ENCODE assay signal across 26 cellular contexts in the genomic region with DNA sequence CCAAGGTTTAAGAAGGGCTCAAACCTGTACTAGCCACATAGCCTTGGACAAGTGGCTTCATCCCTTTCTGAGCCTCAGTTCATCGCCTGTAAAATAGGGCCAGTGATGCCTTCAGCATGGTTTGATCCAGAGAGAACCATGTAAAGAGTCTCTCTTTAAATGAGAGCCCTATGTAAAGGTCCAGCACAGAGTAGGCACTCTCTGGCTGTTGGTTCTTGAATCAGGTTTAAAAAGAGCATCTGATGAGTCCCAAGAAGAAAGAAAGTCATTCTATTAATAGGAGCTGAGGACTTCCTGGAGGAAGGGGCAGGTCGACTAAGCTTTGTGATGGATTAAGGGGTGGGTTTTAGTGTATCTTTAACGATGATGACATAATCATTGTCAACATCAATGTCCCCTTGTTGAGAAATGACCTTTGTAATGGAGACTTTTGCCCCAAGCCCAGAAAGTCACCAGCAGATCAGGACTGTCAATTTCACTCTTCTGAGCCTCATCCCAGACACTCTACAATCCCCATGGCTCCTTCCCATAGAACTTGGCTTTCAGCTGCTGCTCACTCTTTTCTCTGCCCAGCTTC. TPM values are rescaled to one million over a fixed set of nuclear protein-coding genes. Genes with fewer than 3 reads are reported as not detected.
A peak's percentile ranks its signal among the peaks of the same experiment; 100 is the strongest.
DNase-seq lines count a peak whose midpoint lies in the region; ATAC-seq, FAIRE-seq and TF ChIP-seq lines count a peak whose summit lies in the region.
"Had no signal": no experiment of that assay in that cellular context is flagged by ENCODE, and none has a peak within 500 bp of the region (broad histone marks: within the 10 kb centered on the region; RNA-seq: fewer than 3 reads in every experiment).

No MANE protein-coding gene starts in this region.

- no peaks in the 10 kb centered on the region for H3K36me3 Mint-ChIP-seq in neural progenitor cell
- H3K36me3 Mint-ChIP-seq: CD4-positive, CD25-positive, alpha-beta regulatory T cell; CD8-positive, alpha-beta T cell had no signal

- no peak for FAIRE-seq in K562 (lab: Jason Lieb, UNC)
- FAIRE-seq in HepG2 (lab: Jason Lieb, UNC), result peak; percentile 18
- FAIRE-seq: A204.1, D721Med, GM12878, GM19239, H1 had no signal

- peaks cover 25% of the 10 kb centered on the region for H3K4me1 Mint-ChIP-seq in neural progenitor cell

- TF ChIP-seq POLR2A in K562 (conservative IDR thresholded peaks at IDR 0.05), result no peak
- TF ChIP-seq POLR2A in HepG2 (IDR thresholded peaks at IDR 0.05; ENCODE audit: insufficient read depth in 1 of 2, low read depth in 2 of 2, low read length in 2 of 2), result no peak

- H2AFZ ChIP-seq in K562 (ENCODE audit: low read depth, low read length) (no peak overlapping the region), HepG2 (ENCODE audit: low read length) (no peak overlapping the region), neural progenitor cell (replicated peaks) (no peak overlapping the region)
- H2AFZ ChIP-seq: GM23248 had no signal

- H3K27ac ChIP-seq in BLaER1 (no peak overlapping the region), K562 (ENCODE audit: extremely low read depth, low read depth, low read length) (no peak overlapping the region), HepG2 (ENCODE audit: extremely low read length, insufficient read depth, low read length) (peak overlapping the region; percentile 60), neural progenitor cell (no peak overlapping the region)
- H3K27ac ChIP-seq: 22Rv1, C4-2B, GM23248 had no signal

- CTCF ChIA-PET in K562 (lab: Yijun Ruan, JAX; ENCODE audit: low intra/inter-chr PET ratio) (no interaction called here), HepG2 (lab: Yijun Ruan, JAX; ENCODE audit: low intra/inter-chr PET ratio, low total read pairs) (no interaction called here)

- H3K4me3 ChIP-seq in BLaER1 (no peak overlapping the region), K562 (no peak overlapping the region), HepG2 (replicated peaks in 1 of 3; ENCODE audit: insufficient read depth in 1 of 3, low read depth in 2 of 3, low read length in 3 of 3) (0 out of 6 replicates have a peak overlapping the region, but pooled peaks of 1 of the 3 experiments have one; percentile 13), neural progenitor cell (no peak overlapping the region)
- H3K4me3 ChIP-seq: GM12878, GM23248 had no signal

- BruUV-seq in K562 (replicated peaks; lab: Mats Ljungman, UMichigan), result no TSS peak
- BruUV-seq in HepG2 (replicated peaks; lab: Mats Ljungman, UMichigan), result no TSS peak

- no peaks in the 10 kb centered on the region for H3K79me2 ChIP-seq in K562 (ENCODE audit: control insufficient read depth, insufficient read depth, low read length)
- peaks cover 15% of the 10 kb centered on the region for H3K79me2 ChIP-seq in HepG2 (ENCODE audit: insufficient read depth, low read length)
- no peaks in the 10 kb centered on the region for H3K79me2 ChIP-seq in neural progenitor cell (ENCODE audit: low read depth)

- POLR2A ChIA-PET in K562 (lab: Yijun Ruan, JAX) (interaction anchor here (1.0 kb wide), 1 partner anchor 9 kb away, joined by 3 read pairs; no protein-coding TSS in a partner anchor), HepG2 (lab: Yijun Ruan, JAX) (interaction anchor here (0.6 to 1.5 kb wide), 3 partner anchors 9 to 92 kb away, joined by 3 to 6 read pairs (median 3); no protein-coding TSS in a partner anchor)

- no peak for DNase-seq in K562 (ENCODE audit: extremely low read depth in 1 of 4, low spot score in 3 of 4)
- DNase-seq in HepG2 (ENCODE audit: low spot score), result peak; percentile 68
- no peak for DNase-seq in neural progenitor cell (ENCODE audit: low spot score)
- DNase-seq in NCI-H524 treated with DMSO at 0.1 percent for 48 hours (lab: John Stamatoyannopoulos, UW), result no peak
- no peak for DNase-seq in NCI-H187 (lab: John Stamatoyannopoulos, UW)
- DNase-seq in COR-L47 (lab: John Stamatoyannopoulos, UW), result no peak
- DNase-seq: AML-193; BE2C; CD4-positive, CD25-positive, alpha-beta regulatory T cell; CD8-positive, alpha-beta T cell; DMS 273 treated with DMSO at 0.1 percent for 48 hours; DMS79; EL; GDM1; GM23248 had no signal

- H3K9me3 Mint-ChIP-seq in neural progenitor cell, result no peaks in the 10 kb centered on the region
- H3K9me3 Mint-ChIP-seq: CD4-positive, CD25-positive, alpha-beta regulatory T cell; CD8-positive, alpha-beta T cell; H9 had no signal

- intact Hi-C loops in K562 (cut with micrococcal nuclease) (no loop called here), HepG2 (cut with micrococcal nuclease; ENCODE audit: unreplicated experiment) (no loop called here)

- H3K9me3 ChIP-seq in BLaER1 (no peaks in the 10 kb centered on the region), K562 (replicated peaks; ENCODE audit: control insufficient read depth, insufficient read depth, low read depth, low read length) (no peaks in the 10 kb centered on the region), HepG2 (ENCODE audit: low read length) (no peaks in the 10 kb centered on the region), neural progenitor cell (ENCODE audit: low read depth) (no peaks in the 10 kb centered on the region)
- H3K9me3 ChIP-seq: BE2C had no signal

- WGBS in K562 (ENCODE audit: insufficient coverage, low coverage, missing lambda C conversion rate), result 0% methylated on average over 3 of the region's 3 CpGs
- WGBS in HepG2 (ENCODE audit: low lambda C conversion rate), result 32% methylated on average over 3 of the region's 3 CpGs

- H3K4me3 Mint-ChIP-seq in neural progenitor cell, result no peak overlapping the region
- H3K4me3 Mint-ChIP-seq: CD4-positive, CD25-positive, alpha-beta regulatory T cell; CD8-positive, alpha-beta T cell; H9 had no signal

- TF ChIP-seq RAD21 in K562 (CRISPR knock-in tag; conservative IDR thresholded peaks at IDR 0.05 in 1 of 2, IDR thresholded peaks at IDR 0.05 in 1 of 2) (no peak), HepG2 (CRISPR knock-in tag; IDR thresholded peaks at IDR 0.05) (no peak)

- peaks cover 6% of the 10 kb centered on the region for H3K27me3 Mint-ChIP-seq in neural progenitor cell (ENCODE audit: insufficient read depth, low read depth)

- H3K9me1 ChIP-seq in K562 (ENCODE audit: control insufficient read depth, insufficient read depth, low read length), result no peaks in the 10 kb centered on the region

- H3K4me2 ChIP-seq in BLaER1 (peak overlapping the region; percentile 30), K562 (ENCODE audit: insufficient read depth, low read length) (no peak overlapping the region), HepG2 (ENCODE audit: low read depth, low read length) (peak overlapping the region; percentile 46; the same call in 1 of the 2 replicates), neural progenitor cell (no peak overlapping the region)

- H3K4me1 ChIP-seq in BLaER1 (peaks cover 52% of the 10 kb centered on the region), K562 (replicated peaks in 1 of 2; ENCODE audit: control insufficient read depth in 2 of 2, insufficient read depth in 2 of 2, low read length in 2 of 2) (no peaks in the 10 kb centered on the region), HepG2 (ENCODE audit: insufficient read depth, low read length) (peaks cover 85% of the 10 kb centered on the region), neural progenitor cell (peaks cover 7% of the 10 kb centered on the region)
- H3K4me1 ChIP-seq: BE2C had no signal

- no peak for ATAC-seq in K562
- ATAC-seq in HepG2, result peak; percentile 4; the same call in 2 of the 3 replicates
- ATAC-seq in HG02759 (IDR thresholded peaks at IDR 0.05; ENCODE audit: unreplicated experiment), result no peak
- ATAC-seq: CD8-positive, alpha-beta T cell; GM12878; HCT116 had no signal

- H4K20me1 ChIP-seq in BLaER1 (no peaks in the 10 kb centered on the region), K562 (replicated peaks; ENCODE audit: control insufficient read depth, insufficient read depth, low read length) (no peaks in the 10 kb centered on the region), HepG2 (ENCODE audit: insufficient read depth, low read length) (no peaks in the 10 kb centered on the region), neural progenitor cell (ENCODE audit: low read depth) (no peaks in the 10 kb centered on the region)

- no peak for TF ChIP-seq EP300 in K562 (IDR thresholded peaks at IDR 0.05; ENCODE audit: low read length)
- TF ChIP-seq EP300 in HepG2 (IDR thresholded peaks at IDR 0.05; ENCODE audit: low read depth in 2 of 2, low read length in 2 of 2), result peak in 1 of 2 experiments; percentile 79; a peak in 2 of 4 replicates
- no peak for TF ChIP-seq EP300 in HepG2 (CRISPR knock-in tag; IDR thresholded peaks at IDR 0.05; ENCODE audit: borderline replicate concordance)

- H3K27me3 ChIP-seq in BLaER1 (no peaks in the 10 kb centered on the region), K562 (ENCODE audit: control insufficient read depth in 2 of 2, insufficient read depth in 2 of 2, low read length in 2 of 2) (peaks cover 7 to 41% of the 10 kb centered on the region in 2 experiments; a peak in 4 of 5 replicates), HepG2 (ENCODE audit: control insufficient read depth in 1 of 2, insufficient read depth in 2 of 2, low read length in 2 of 2) (no peaks in the 10 kb centered on the region), neural progenitor cell (peaks cover 8% of the 10 kb centered on the region)
- H3K27me3 ChIP-seq: BE2C had no signal

- in situ Hi-C loops in K562 (cut with MboI), result no loop called here
- in situ Hi-C loops in HepG2 (cut with HindIII; ENCODE audit: extremely low pct_ligation_motif_present, low pct_unique_long_range_greater_than_20kb), result no loop called here

- H3K9ac ChIP-seq in BLaER1 (no peak overlapping the region), K562 (ENCODE audit: insufficient read depth in 1 of 2, low read depth in 2 of 2, low read length in 2 of 2) (no peak overlapping the region), HepG2 (ENCODE audit: insufficient read depth, low read depth, low read length) (peak overlapping the region; percentile 48; the same call in 1 of the 2 replicates), neural progenitor cell (no peak overlapping the region)
- H3K9ac ChIP-seq: GM23248 had no signal

- TF ChIP-seq CTCF in K562 (IDR thresholded peaks at IDR 0.05 in 2 of 3, conservative IDR thresholded peaks at IDR 0.05 in 1 of 3; ENCODE audit: insufficient read depth in 2 of 3, low read depth in 1 of 3, low read length in 3 of 3) (no peak), HepG2 (CRISPR knock-in tag; IDR thresholded peaks at IDR 0.05) (no peak), neural progenitor cell (IDR thresholded peaks at IDR 0.05) (no peak)

- H3K36me3 ChIP-seq in BLaER1 (no peaks in the 10 kb centered on the region), K562 (ENCODE audit: control insufficient read depth, insufficient read depth, low read length) (no peaks in the 10 kb centered on the region), HepG2 (replicated peaks in 1 of 2; ENCODE audit: control insufficient read depth in 1 of 2, insufficient read depth in 2 of 2, low read length in 2 of 2) (no peaks in the 10 kb centered on the region), neural progenitor cell (no peaks in the 10 kb centered on the region)
- H3K36me3 ChIP-seq: BE2C had no signal

- H3F3A ChIP-seq in neural progenitor cell (ENCODE audit: low read depth), result no peaks in the 10 kb centered on the region

- H3K27ac Mint-ChIP-seq in neural progenitor cell, result peak overlapping the region; percentile 78
- H3K27ac Mint-ChIP-seq: CD4-positive, CD25-positive, alpha-beta regulatory T cell; CD8-positive, alpha-beta T cell; H9 had no signal

RNA-seq across cellular contexts. Expression of gene SLC2A9, which starts 4.0 kb away (rescaled TPM):
- total RNA-seq in K562 (2011; cell fraction: chromatin; rRNA removed; ENCODE audit: low replicate concordance), result 0.53 and 2.7 TPM in 2 replicates
- 1.2 and 1.8 TPM in 2 replicates for total RNA-seq in K562 (2011; cell fraction: nucleolus; rRNA removed)
- 0.88 and 2.0 TPM in 2 replicates for total RNA-seq in K562 (2011; cell fraction: nucleoplasm; rRNA removed)
- total RNA-seq in K562 (2014; rRNA removed) (0.57 and 1.3 TPM in 2 replicates), K562 (2014; rRNA removed; fragmentation: Illumina TruSeq; extraction: Trizol) (0.15 and 0.51 TPM in 2 replicates), K562 (2015; rRNA removed; fragmentation: Illumina TruSeq; extraction: Trizol) (0.23 and 0.36 TPM in 2 replicates), K562 (2021) (0.49 and 0.60 TPM in 2 replicates), HepG2 (2016; rRNA removed; fragmentation: Illumina TruSeq; extraction: Trizol) (19.9 and 36.2 TPM in 2 replicates), neural progenitor cell (ENCODE audit: low replicate concordance) (not detected in 2 replicates)
- polyA plus RNA-seq in K562 (2011; rRNA removed) (0.31 and 0.52 TPM in 2 replicates), K562 (2014; fragmentation: Illumina TruSeq; extraction: Trizol) (0.37 and 0.86 TPM in 2 replicates), K562 (2014; fragmentation: Nextera tagmentation; extraction: Ambion mirVana) (under 1 TPM; 0.76 to 0.79 TPM), K562 (2014; rRNA removed) (0.78 and 1.9 TPM in 2 replicates), HepG2 (2011; rRNA removed) (42.3 and 51.0 TPM in 2 replicates)
- polyA plus RNA-seq in K562 (2011; cell fraction: cytosol; rRNA removed), result 0.24 and 0.30 TPM in 2 replicates
- polyA plus RNA-seq in K562 (2011; cell fraction: nucleus; rRNA removed), result 0.70 and 1.9 TPM in 2 replicates
- polyA plus RNA-seq in K562 (2012), result 0.76 and 0.96 TPM in 2 replicates
- 0.25 and 0.33 TPM in 2 replicates for polyA minus RNA-seq in K562 (2011; rRNA and poly(A)+ RNA removed)
- polyA minus RNA-seq in K562 (2011; cell fraction: cytosol; rRNA and poly(A)+ RNA removed), result not detected in 2 replicates
- polyA minus RNA-seq in K562 (2011; cell fraction: nucleus; rRNA and poly(A)+ RNA removed), result 2.6 TPM in 2 replicates
- total RNA-seq in HepG2 (2016; cell fraction: cytosol; rRNA removed; fragmentation: Illumina TruSeq; extraction: Trizol; ENCODE audit: low read depth), result 11.2 and 13.2 TPM in 2 replicates
- total RNA-seq in HepG2 (2016; cell fraction: insoluble cytoplasmic fraction; rRNA removed; fragmentation: Illumina TruSeq; extraction: Trizol), result 20.2 and 36.6 TPM in 2 replicates
- 16.6 and 18.8 TPM in 2 replicates for total RNA-seq in HepG2 (2016; cell fraction: membrane; rRNA removed; fragmentation: Illumina TruSeq; extraction: Trizol)
- 46.8 and 63.5 TPM in 2 replicates for total RNA-seq in HepG2 (2016; cell fraction: nucleus; rRNA removed; fragmentation: Illumina TruSeq; extraction: Trizol)
- polyA plus RNA-seq in HepG2 (2011; cell fraction: cytosol; rRNA removed), result 40.4 and 40.5 TPM in 2 replicates
- 78.3 and 78.9 TPM in 2 replicates for polyA plus RNA-seq in HepG2 (2011; cell fraction: nucleus; rRNA removed)
- polyA plus RNA-seq in HepG2 (2012), result 38.0 and 55.5 TPM in 2 replicates
- 5.7 and 8.5 TPM in 2 replicates for polyA plus RNA-seq in HepG2 (2016; cell fraction: cytosol; fragmentation: Illumina TruSeq; extraction: Trizol; ENCODE audit: low read depth)
- 16.8 and 19.2 TPM in 2 replicates for polyA plus RNA-seq in HepG2 (2016; cell fraction: insoluble cytoplasmic fraction; fragmentation: Illumina TruSeq; extraction: Trizol; ENCODE audit: low read depth)
- polyA plus RNA-seq in HepG2 (2016; cell fraction: membrane; fragmentation: Illumina TruSeq; extraction: Trizol; ENCODE audit: low read depth), result 11.8 and 13.9 TPM in 2 replicates
- 32.8 and 34.3 TPM in 2 replicates for polyA plus RNA-seq in HepG2 (2016; cell fraction: nucleus; fragmentation: Illumina TruSeq; extraction: Trizol; ENCODE audit: insufficient read depth, low read depth)
- polyA minus RNA-seq in HepG2 (2011; rRNA and poly(A)+ RNA removed; ENCODE audit: low replicate concordance), result 0.09 and 127 TPM in 2 replicates
- 35.6 and 44.8 TPM in 2 replicates for polyA minus RNA-seq in HepG2 (2011; cell fraction: cytosol; rRNA and poly(A)+ RNA removed)
- polyA minus RNA-seq in HepG2 (2011; cell fraction: nucleus; rRNA and poly(A)+ RNA removed), result 124 and 142 TPM in 2 replicates

Comparison
In these comparisons a context has a peak if more than half of its experiments do, and no peak if none do; other contexts are left out.
1. H3K4me2 ChIP-seq: peak in BLaER1 (single experiment) and HepG2 (single experiment); none in K562 (single experiment) and neural progenitor cell (single experiment).